In the genomic region with DNA sequence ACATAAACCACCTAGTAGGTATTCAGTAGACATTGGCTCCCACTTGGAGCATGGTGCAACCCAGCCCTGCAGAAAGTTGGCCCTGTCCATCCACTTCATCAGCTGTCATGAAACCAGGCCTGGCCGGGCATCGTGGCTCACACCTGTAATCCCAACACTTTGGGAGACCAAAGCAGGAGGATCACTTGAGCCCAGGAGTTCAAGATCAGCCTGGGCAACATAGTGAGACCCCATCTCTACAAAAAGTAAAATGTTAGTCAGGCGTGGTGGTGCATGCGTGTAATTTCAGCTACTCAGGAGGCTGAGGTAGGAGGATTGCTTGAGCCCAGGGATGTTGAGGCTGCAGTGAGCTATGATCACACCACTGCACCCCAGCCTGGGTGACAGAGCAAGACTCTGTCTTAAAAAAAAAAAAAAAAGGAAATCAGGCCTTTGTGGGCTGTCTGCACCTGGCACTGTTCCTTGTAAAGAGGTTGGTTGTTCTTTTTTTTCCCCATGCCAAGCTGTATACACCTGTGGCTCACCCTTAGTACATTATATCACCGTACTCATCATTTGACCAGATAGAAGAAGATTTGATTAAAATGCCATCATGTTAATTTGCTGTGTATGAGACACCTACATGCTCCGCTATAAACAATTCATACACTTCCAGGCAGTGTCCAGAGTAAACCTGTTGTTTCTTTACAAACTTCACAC, we compare ENCODE assay signal across 10 cellular contexts. TPM values are rescaled to one million over a fixed set of nuclear protein-coding genes. Genes with fewer than 3 reads are reported as not detected.
DNase-seq lines count a peak whose midpoint lies in the region; ATAC-seq and TF ChIP-seq lines count a peak whose summit lies in the region.
"Had no signal": no experiment of that assay in that cellular context is flagged by ENCODE, and none has a peak within 500 bp of the region (broad histone marks: within the 10 kb centered on the region; RNA-seq: fewer than 3 reads in every experiment).

No MANE protein-coding gene starts in this region.

- H3K9ac ChIP-seq in OCI-LY1 (ENCODE audit: low read length) = peak overlapping the region; percentile 62

- CTCF ChIA-PET in activated CD8-positive, alpha-beta memory T cell treated with anti-CD3 and anti-CD28 coated beads, Interleukin-2, amount 10 ng/mL, durations not matched to agents 7 days and 5 days (lab: Charles Lee) = interaction anchor here (0.7 to 5.5 kb wide), 6 partner anchors 11 to 175 kb away, joined by 3 to 87 read pairs (median 6); partner anchors contain the start of gene WAPL

- H3K4me1 Mint-ChIP-seq in activated CD8-positive, alpha-beta memory T cell treated with anti-CD3 and anti-CD28 coated beads, Interleukin-2, amount 10 ng/mL, durations not matched to agents 7 days and 5 days = peaks cover 36% of the 10 kb centered on the region

- H3K36me3 ChIP-seq in OCI-LY1 (ENCODE audit: insufficient read depth, low read length) = 0 out of 2 replicates have a peak, but pooled peaks cover 5% of the 10 kb centered on the region
- H3K36me3 ChIP-seq in effector memory CD4-positive, alpha-beta T cell (ENCODE audit: control insufficient read depth, insufficient read depth, low read length) = no peaks in the 10 kb centered on the region
- no peaks in the 10 kb centered on the region for H3K36me3 ChIP-seq in stomach

- ATAC-seq in activated CD8-positive, alpha-beta memory T cell treated with anti-CD3 and anti-CD28 coated beads, Interleukin-2, amount 10 ng/mL, durations not matched to agents 7 days and 5 days = peak; percentile 37
- no peak for ATAC-seq in HG03571 (IDR thresholded peaks at IDR 0.05; ENCODE audit: unreplicated experiment)

- peak overlapping the region; percentile 43 for H3K4me2 ChIP-seq in OCI-LY1 (ENCODE audit: low read length)

- H3K36me3 Mint-ChIP-seq in activated CD8-positive, alpha-beta memory T cell treated with anti-CD3 and anti-CD28 coated beads, Interleukin-2, amount 10 ng/mL, durations not matched to agents 7 days and 5 days = peaks cover 10% of the 10 kb centered on the region

- peaks cover 7% of the 10 kb centered on the region for H3K9me3 Mint-ChIP-seq in activated CD8-positive, alpha-beta memory T cell treated with anti-CD3 and anti-CD28 coated beads, Interleukin-2, amount 10 ng/mL, durations not matched to agents 7 days and 5 days (ENCODE audit: low read depth)

- H3K4me3 ChIP-seq in OCI-LY1 (ENCODE audit: low read depth, low read length, poor library complexity, severe bottlenecking) = peak overlapping the region; percentile 17
- H3K4me3 ChIP-seq in effector memory CD4-positive, alpha-beta T cell (ENCODE audit: insufficient read depth, low read depth, low read length, poor library complexity, severe bottlenecking) = no peak overlapping the region
- no peak overlapping the region for H3K4me3 ChIP-seq in stomach

- peaks cover 11% of the 10 kb centered on the region; the same call in 1 of the 2 replicates for H3F3A ChIP-seq in OCI-LY1 (ENCODE audit: insufficient read depth, low read length)

- H3K27me3 ChIP-seq in OCI-LY1 (ENCODE audit: insufficient read depth, low read length) (no peaks in the 10 kb centered on the region), stomach (no peaks in the 10 kb centered on the region)
- no peaks in the 10 kb centered on the region for H3K27me3 ChIP-seq in effector memory CD4-positive, alpha-beta T cell (replicated peaks; ENCODE audit: control insufficient read depth, insufficient read depth, low read length, poor library complexity, severe bottlenecking)

- peaks cover 54% of the 10 kb centered on the region for H3K4me1 ChIP-seq in OCI-LY1 (ENCODE audit: insufficient read depth, low read length, severe bottlenecking)
- peaks cover 25% of the 10 kb centered on the region for H3K4me1 ChIP-seq in effector memory CD4-positive, alpha-beta T cell (ENCODE audit: control insufficient read depth, insufficient read depth, low read length, poor library complexity, severe bottlenecking)
- peaks cover 7 to 50% (median 32%) of the 10 kb centered on the region in 4 donors for H3K4me1 ChIP-seq in stomach

- H3K27me3 Mint-ChIP-seq in activated CD8-positive, alpha-beta memory T cell treated with anti-CD3 and anti-CD28 coated beads, Interleukin-2, amount 10 ng/mL, durations not matched to agents 7 days and 5 days = peaks cover 8% of the 10 kb centered on the region

- H2AFZ ChIP-seq in OCI-LY1 (ENCODE audit: low read length) = no peak overlapping the region

- no peaks in the 10 kb centered on the region for H4K20me1 ChIP-seq in OCI-LY1 (ENCODE audit: insufficient read depth, low read length)

- H3K27ac ChIP-seq in OCI-LY1 (ENCODE audit: low read depth, low read length, poor library complexity, severe bottlenecking) (peak overlapping the region; percentile 99), stomach (peak overlapping the region; percentile 25 to 73 (median 64))
- peak overlapping the region; percentile 41 for H3K27ac ChIP-seq in effector memory CD4-positive, alpha-beta T cell (ENCODE audit: insufficient read depth, low read length, poor library complexity, severe bottlenecking)

- no peaks in the 10 kb centered on the region for H3K9me2 ChIP-seq in OCI-LY1 (ENCODE audit: low read depth, low read length)

- TF ChIP-seq EP300 in stomach (IDR thresholded peaks at IDR 0.05) = no peak

- H3K79me2 ChIP-seq in OCI-LY1 (ENCODE audit: insufficient read depth, low read length) = no peaks in the 10 kb centered on the region

- WGBS in stomach, 5 donors = 63 to 95% (median 88%) methylated on average over 4 to 6 of the region's 6 CpGs

- intact Hi-C loops in stomach (cut with DNase I; ENCODE audit: low total_unique reads) = no loop called here

- no peak for TF ChIP-seq POLR2A in stomach (IDR thresholded peaks at IDR 0.05)

- no peak overlapping the region for H3K4me3 Mint-ChIP-seq in activated CD8-positive, alpha-beta memory T cell treated with anti-CD3 and anti-CD28 coated beads, Interleukin-2, amount 10 ng/mL, durations not matched to agents 7 days and 5 days

- peaks cover 4% of the 10 kb centered on the region for H3K9me3 ChIP-seq in OCI-LY1 (ENCODE audit: low read length)
- H3K9me3 ChIP-seq in effector memory CD4-positive, alpha-beta T cell (ENCODE audit: control insufficient read depth, low read length) = no peaks in the 10 kb centered on the region
- H3K9me3 ChIP-seq in stomach = no peaks in the 10 kb centered on the region

- no peak for TF ChIP-seq CTCF in OCI-LY1 (IDR thresholded peaks at IDR 0.05; ENCODE audit: low read length)
- no peak for TF ChIP-seq CTCF in stomach (IDR thresholded peaks at IDR 0.05)

- DNase-seq in activated CD8-positive, alpha-beta memory T cell treated with anti-CD3 and anti-CD28 coated beads, Interleukin-2, amount 10 ng/mL, durations not matched to agents 7 days and 5 days = no peak
- no peak for DNase-seq in activated CD8-positive, alpha-beta memory T cell treated with anti-CD3 and anti-CD28 coated beads, Interleukin-2, amount 50 U/mL, for 48 hours
- no peak for DNase-seq in effector memory CD4-positive, alpha-beta T cell
- no peak for DNase-seq in stomach
- no peak for DNase-seq in NCI-H1417 (lab: John Stamatoyannopoulos, UW)
- no peak for DNase-seq in NCI-H1694 (lab: John Stamatoyannopoulos, UW)
- DNase-seq: left ventricle myocardium superior, NCI-H2227 treated with DMSO at 0.1 percent for 48 hours had no signal

- H3K27ac Mint-ChIP-seq in activated CD8-positive, alpha-beta memory T cell treated with anti-CD3 and anti-CD28 coated beads, Interleukin-2, amount 10 ng/mL, durations not matched to agents 7 days and 5 days = peak overlapping the region; percentile 91

RNA-seq across cellular contexts. Expression of gene GRID1, which starts 45.4 kb away (rescaled TPM):
- total RNA-seq in activated CD8-positive, alpha-beta memory T cell treated with anti-CD3 and anti-CD28 coated beads, Interleukin-2, amount 10 ng/mL, durations not matched to agents 7 days and 5 days = not detected
- 1 to 10 TPM in 4 of 5 donors, not detected in 1; 1.0 to 8.5 (median 1.9) TPM for total RNA-seq in stomach
- polyA plus RNA-seq in stomach = under 1 TPM; 0.31 to 0.63 (median 0.50) TPM

Comparison
In these comparisons a context has a peak if more than half of its experiments do, and no peak if none do; other contexts are left out.
1. H3K27ac ChIP-seq: peak in every context shown above with its lines; median percentile 99 in OCI-LY1; 64 in stomach; 41 in effector memory CD4-positive, alpha-beta T cell.